ENCODE assay signal across 21 cellular contexts in genomic region chr6:30970946-30971345, GRCh38. TPM values are rescaled to one million over a fixed set of nuclear protein-coding genes. Genes with fewer than 3 reads are reported as not detected.
A peak's percentile ranks its signal among the peaks of the same experiment; 100 is the strongest.
DNase-seq lines count a peak whose midpoint lies in the region; FAIRE-seq and TF ChIP-seq lines count a peak whose summit lies in the region.
"Had no signal": no experiment of that assay in that cellular context is flagged by ENCODE, and none has a peak within 500 bp of the region (broad histone marks: within the 10 kb centered on the region; RNA-seq: fewer than 3 reads in every experiment).

No MANE protein-coding gene starts in this region.

- POLR2A ChIA-PET in A673 (lab: Charles Lee; ENCODE audit: low non-redundant PET) (no interaction called here), RWPE1 (lab: Yijun Ruan, JAX; ENCODE audit: low non-redundant PET) (no interaction called here)

- H3K27me3 ChIP-seq in A673 (replicated peaks; ENCODE audit: insufficient read depth, low read depth, low read length, poor library complexity) (no peaks in the 10 kb centered on the region), bronchial epithelial cell (ENCODE audit: control insufficient read depth, insufficient read depth, low read length) (no peaks in the 10 kb centered on the region)
- H3K27me3 ChIP-seq: BLaER1 had no signal

- peaks cover 8% of the 10 kb centered on the region for H3K4me1 ChIP-seq in A673 (ENCODE audit: insufficient read depth, low read length, poor library complexity, severe bottlenecking)
- H3K4me1 ChIP-seq: BLaER1, Caco-2 had no signal

- intact Hi-C loops in A673 (cut with micrococcal nuclease; ENCODE audit: unreplicated experiment): no loop called here

- H3K4me3 ChIP-seq in A673 (ENCODE audit: low read depth, low read length, poor library complexity, severe bottlenecking): no peak overlapping the region
- H3K4me3 ChIP-seq in bronchial epithelial cell (ENCODE audit: low read depth, low read length): no peak overlapping the region
- H3K4me3 ChIP-seq: BLaER1, GM23248 had no signal

- DNase-seq in A673 (ENCODE audit: low spot score) (peak; percentile 16), NCI-H748 (lab: John Stamatoyannopoulos, UW; ENCODE audit: unreplicated experiment) (peak; percentile 67), bronchial epithelial cell (ENCODE audit: low read depth) (peak; percentile 66), HCEC 1CT (no peak), RWPE1 (ENCODE audit: low spot score) (no peak), NCI-H146 treated with DMSO at 0.1 percent for 48 hours (lab: John Stamatoyannopoulos, UW; ENCODE audit: unreplicated experiment) (no peak)
- DNase-seq: Caco-2; CD4-positive, CD25-positive, alpha-beta regulatory T cell; CD8-positive, alpha-beta T cell; DMS153; DND-41; GM23248; H7 had no signal

- FAIRE-seq in bronchial epithelial cell (lab: Jason Lieb, UNC): no peak
- FAIRE-seq: G401.6, GM12892, GM19239, H1 had no signal

- TF ChIP-seq CTCF in A673 (conservative IDR thresholded peaks at IDR 0.05; ENCODE audit: low read depth, low read length) (no peak), bronchial epithelial cell (IDR thresholded peaks at IDR 0.05; ENCODE audit: insufficient read depth, low read length, severe bottlenecking) (no peak), RWPE1 (conservative IDR thresholded peaks at IDR 0.05; ENCODE audit: low read depth) (no peak)

- CTCF ChIA-PET in A673 (lab: Charles Lee): no interaction called here
- CTCF ChIA-PET in RWPE1 (lab: Yijun Ruan, JAX): no interaction called here

- H3K9me3 ChIP-seq in A673 (ENCODE audit: low read depth, low read length, poor library complexity, severe bottlenecking): no peaks in the 10 kb centered on the region
- H3K9me3 ChIP-seq: BLaER1, Caco-2 had no signal

- no peaks in the 10 kb centered on the region for H3K36me3 ChIP-seq in A673 (ENCODE audit: insufficient read depth, low read length, poor library complexity, severe bottlenecking)
- no peaks in the 10 kb centered on the region for H3K36me3 ChIP-seq in bronchial epithelial cell (ENCODE audit: control insufficient read depth, insufficient read depth, low read length)
- H3K36me3 ChIP-seq: BLaER1 had no signal

- BruUV-seq in A673 (replicated peaks; lab: Mats Ljungman, UMichigan): no TSS peak

- H3K27ac ChIP-seq in A673 (ENCODE audit: low read depth, low read length, poor library complexity, severe bottlenecking): no peak overlapping the region
- no peak overlapping the region for H3K27ac ChIP-seq in RWPE1
- H3K27ac ChIP-seq: BLaER1, C4-2B, GM23248 had no signal

RNA-seq across cellular contexts. Expression of gene MUC21, which starts 12.6 kb away (rescaled TPM):
- total RNA-seq in A673 (2021) (not detected in 2 replicates), bronchial epithelial cell (0.53 and 2.2 TPM in 2 replicates)
- total RNA-seq: A172; B cell; Caco-2; CD4-positive, CD25-positive, alpha-beta regulatory T cell; CD8-positive, alpha-beta T cell; GM23248; H1; H7 had no signal

RNA-seq across cellular contexts. Expression of gene MUCL3, which starts 30.2 kb away (rescaled TPM):
- not detected in 2 replicates for total RNA-seq in A673 (2021)
- total RNA-seq in bronchial epithelial cell: under 0.01 TPM in 1 of 2 replicates, not detected in the other
- total RNA-seq: A172; B cell; Caco-2; CD4-positive, CD25-positive, alpha-beta regulatory T cell; CD8-positive, alpha-beta T cell; GM23248; H7 had no signal

RNA-seq across cellular contexts. Expression of gene SFTA2, which starts 39.0 kb away (rescaled TPM):
- total RNA-seq in A673 (2021) (not detected in 2 replicates), bronchial epithelial cell (not detected in 2 replicates)
- total RNA-seq: A172; B cell; CD4-positive, CD25-positive, alpha-beta regulatory T cell; CD8-positive, alpha-beta T cell; GM23248; H1; H7 had no signal

RNA-seq across cellular contexts. Expression of gene MUC22, which starts 39.3 kb away (rescaled TPM):
- total RNA-seq in A673 (2021) (not detected in 2 replicates), bronchial epithelial cell (under 0.01 TPM in 1 of 2 replicates, not detected in the other)
- total RNA-seq: B cell; Caco-2; CD4-positive, CD25-positive, alpha-beta regulatory T cell; CD8-positive, alpha-beta T cell; GM23248; H1; H7 had no signal

RNA-seq across cellular contexts. Expression of gene VARS2, which starts 56.9 kb away (rescaled TPM):
- 48.4 and 53.4 TPM in 2 replicates for total RNA-seq in A673 (2021)
- 24.6 and 26.3 TPM in 2 replicates for total RNA-seq in bronchial epithelial cell

Comparison
In these comparisons a context has a peak if more than half of its experiments do, and no peak if none do; other contexts are left out.
1. DNase-seq: peak in A673 (single experiment), NCI-H748 (single experiment) and bronchial epithelial cell (single experiment); none in HCEC 1CT (single experiment), RWPE1 (single experiment) and NCI-H146 treated with DMSO at 0.1 percent for 48 hours (single experiment).